In genomic region chr5:61232490-61232889, GRCh38 we compare ENCODE assay signal across 28 cellular contexts.
A peak's percentile ranks its signal among the peaks of the same experiment; 100 is the strongest.
DNase-seq lines count a peak whose midpoint lies in the region; ATAC-seq, FAIRE-seq and TF ChIP-seq lines count a peak whose summit lies in the region.
"Had no signal": no experiment of that assay in that cellular context is flagged by ENCODE, and none has a peak within 500 bp of the region (broad histone marks: within the 10 kb centered on the region; RNA-seq: fewer than 3 reads in every experiment).

No MANE protein-coding gene starts in this region.

- H3K9me3 Mint-ChIP-seq in T-helper 2 cell treated with Interferon-gamma antibody and Interleukin-4, amounts not matched to agents 5 μg/mL and 100 μg/mL, for 36 hours = no peaks in the 10 kb centered on the region
- H3K9me3 Mint-ChIP-seq: activated CD8-positive, alpha-beta T cell treated with anti-CD3 and anti-CD28 coated beads for 36 hours; T-cell had no signal

- no peaks in the 10 kb centered on the region for H3K36me3 ChIP-seq in adipocyte (ENCODE audit: control insufficient read depth, insufficient read depth, low read length, severe bottlenecking)
- H3K36me3 ChIP-seq: heart left ventricle, spleen, upper lobe of left lung had no signal

- no peak for DNase-seq in GM19239 (ENCODE audit: insufficient read length, low spot score)
- DNase-seq in adipocyte (ENCODE audit: low read depth) = no peak
- peak; percentile 73 for DNase-seq in fibroblast of the aortic adventitia (ENCODE audit: low read depth)
- DNase-seq in skeletal muscle cell (ENCODE audit: low read depth) = peak; percentile 75
- DNase-seq in anterior cingulate cortex (lab: John Stamatoyannopoulos, UW) = no peak
- no peak for DNase-seq in T-helper 2 cell treated with Interferon-gamma antibody and Interleukin-4, amounts not matched to agents 5 μg/mL and 100 μg/mL, for 36 hours (ENCODE audit: low spot score)
- DNase-seq: activated CD4-positive, CD25-positive, alpha-beta regulatory T cell treated with anti-CD3 and anti-CD28 coated beads, Interleukin-2, amount 50 U/mL, for 72 hours; activated CD8-positive, alpha-beta T cell treated with anti-CD3 and anti-CD28 coated beads for 36 hours; activated effector memory CD4-positive, alpha-beta T cell treated with Interleukin-2 at 50 U/mL for 16 hours; activated naive CD8-positive, alpha-beta T cell treated with anti-CD3 and anti-CD28 coated beads, Interleukin-2, amount 10 ng/mL, durations not matched to agents 7 days and 5 days; body of pancreas; Caco-2; foreskin keratinocyte; H7; heart left ventricle; naive thymus-derived CD4-positive, alpha-beta T cell; NCI-H1092 treated with DMSO at 0.1 percent for 48 hours; NCI-H187; NCI-H524; nucleus accumbens; spleen; T-cell; upper lobe of left lung had no signal

- no peak for ATAC-seq in HG03039 (IDR thresholded peaks at IDR 0.05; ENCODE audit: unreplicated experiment)
- ATAC-seq: activated CD8-positive, alpha-beta T cell treated with anti-CD3 and anti-CD28 coated beads for 36 hours; body of pancreas; foreskin keratinocyte; naive thymus-derived CD4-positive, alpha-beta T cell; T-cell had no signal

- H3K9ac ChIP-seq in adipocyte (ENCODE audit: low read length) = no peak overlapping the region

- no peak for TF ChIP-seq CTCF in fibroblast of the aortic adventitia (IDR thresholded peaks at IDR 0.05; ENCODE audit: insufficient read depth, low read length)

- no peak overlapping the region for H3K4me3 Mint-ChIP-seq in T-helper 2 cell treated with Interferon-gamma antibody and Interleukin-4, amounts not matched to agents 5 μg/mL and 100 μg/mL, for 36 hours
- H3K4me3 Mint-ChIP-seq: activated CD8-positive, alpha-beta T cell treated with anti-CD3 and anti-CD28 coated beads for 36 hours; activated naive CD8-positive, alpha-beta T cell treated with anti-CD3 and anti-CD28 coated beads, Interleukin-2, amount 10 ng/mL, durations not matched to agents 7 days and 5 days; memory B cell; naive thymus-derived CD4-positive, alpha-beta T cell; T-cell had no signal

- H3K27me3 Mint-ChIP-seq in T-helper 2 cell treated with Interferon-gamma antibody and Interleukin-4, amounts not matched to agents 5 μg/mL and 100 μg/mL, for 36 hours (ENCODE audit: low read depth) = no peaks in the 10 kb centered on the region
- H3K27me3 Mint-ChIP-seq: activated CD8-positive, alpha-beta T cell treated with anti-CD3 and anti-CD28 coated beads for 36 hours; activated naive CD8-positive, alpha-beta T cell treated with anti-CD3 and anti-CD28 coated beads, Interleukin-2, amount 10 ng/mL, durations not matched to agents 7 days and 5 days had no signal

- H3K36me3 Mint-ChIP-seq in T-helper 2 cell treated with Interferon-gamma antibody and Interleukin-4, amounts not matched to agents 5 μg/mL and 100 μg/mL, for 36 hours (ENCODE audit: low read depth) = no peaks in the 10 kb centered on the region
- H3K36me3 Mint-ChIP-seq: activated naive CD8-positive, alpha-beta T cell treated with anti-CD3 and anti-CD28 coated beads, Interleukin-2, amount 10 ng/mL, durations not matched to agents 7 days and 5 days; memory B cell; naive thymus-derived CD4-positive, alpha-beta T cell; T-cell had no signal

- peaks cover 10% of the 10 kb centered on the region for H3K4me1 ChIP-seq in adipocyte (ENCODE audit: control insufficient read depth, insufficient read depth, low read length)
- H3K4me1 ChIP-seq: Caco-2, foreskin keratinocyte had no signal

- H3K4me1 Mint-ChIP-seq in T-helper 2 cell treated with Interferon-gamma antibody and Interleukin-4, amounts not matched to agents 5 μg/mL and 100 μg/mL, for 36 hours (ENCODE audit: low read depth) = peaks cover 4% of the 10 kb centered on the region
- H3K4me1 Mint-ChIP-seq: activated naive CD8-positive, alpha-beta T cell treated with anti-CD3 and anti-CD28 coated beads, Interleukin-2, amount 10 ng/mL, durations not matched to agents 7 days and 5 days had no signal

- FAIRE-seq in GM19239 (lab: Jason Lieb, UNC) = peak; percentile 44
- FAIRE-seq: endothelial cell of umbilical vein, G401.6, RCC 7860 had no signal

- no peak overlapping the region for H3K27ac Mint-ChIP-seq in T-helper 2 cell treated with Interferon-gamma antibody and Interleukin-4, amounts not matched to agents 5 μg/mL and 100 μg/mL, for 36 hours
- H3K27ac Mint-ChIP-seq: activated CD8-positive, alpha-beta T cell treated with anti-CD3 and anti-CD28 coated beads for 36 hours; activated naive CD8-positive, alpha-beta T cell treated with anti-CD3 and anti-CD28 coated beads, Interleukin-2, amount 10 ng/mL, durations not matched to agents 7 days and 5 days; memory B cell; naive thymus-derived CD4-positive, alpha-beta T cell; T-cell had no signal

- H3K4me3 ChIP-seq in adipocyte (ENCODE audit: low read length) (peak overlapping the region; percentile 45), fibroblast of the aortic adventitia (ENCODE audit: low read depth, low read length) (no peak overlapping the region), skeletal muscle cell (ENCODE audit: low read depth, low read length) (no peak overlapping the region)
- H3K4me3 ChIP-seq: body of pancreas, heart left ventricle, spleen, upper lobe of left lung had no signal

- H3K9me3 ChIP-seq in adipocyte (ENCODE audit: control insufficient read depth, low read length) = peaks cover 4% of the 10 kb centered on the region
- H3K9me3 ChIP-seq: body of pancreas had no signal

- H3K27me3 ChIP-seq in adipocyte (replicated peaks; ENCODE audit: control insufficient read depth, insufficient read depth, low read length) = no peaks in the 10 kb centered on the region
- H3K27me3 ChIP-seq: body of pancreas, foreskin keratinocyte, heart left ventricle, spleen, upper lobe of left lung had no signal

Comparison
In these comparisons a context has a peak if more than half of its experiments do, and no peak if none do; other contexts are left out.
1. DNase-seq: peak in fibroblast of the aortic adventitia (single experiment) and skeletal muscle cell (single experiment); none in GM19239 (single experiment), adipocyte (single experiment), anterior cingulate cortex (0 of 58) and T-helper 2 cell treated with Interferon-gamma antibody and Interleukin-4, amounts not matched to agents 5 μg/mL and 100 μg/mL, for 36 hours (single experiment).